ENCODE assay signal across 8 cellular contexts in genomic region chr3:112086018-112086854, GRCh38. TPM values are rescaled to one million over a fixed set of nuclear protein-coding genes. Genes with fewer than 3 reads are reported as not detected.
DNase-seq lines count a peak whose midpoint lies in the region; ATAC-seq, FAIRE-seq and TF ChIP-seq lines count a peak whose summit lies in the region.

TSS of gene C3orf52 (plus strand) at chr3:112086389. CDS start at chr3:112086408, 19 bp downstream.

- no peaks in the 10 kb centered on the region; a peak in 2 of 5 replicates for H3K27me3 ChIP-seq in HepG2 (ENCODE audit: control insufficient read depth in 1 of 2, insufficient read depth in 2 of 2, low read length in 2 of 2)

- ATAC-seq in HG02970 (IDR thresholded peaks at IDR 0.05; ENCODE audit: low FRiP score, unreplicated experiment) (peak; percentile 73), HepG2 (peak; percentile 97)

- TF ChIP-seq EP300 in HepG2 (IDR thresholded peaks at IDR 0.05; ENCODE audit: low read depth in 2 of 2, low read length in 2 of 2): no peak
- no peak for TF ChIP-seq EP300 in HepG2 (CRISPR knock-in tag; IDR thresholded peaks at IDR 0.05; ENCODE audit: borderline replicate concordance)

- 0 out of 2 replicates have a peak, but pooled peaks have one; percentile 12 for TF ChIP-seq CTCF in HepG2 (CRISPR knock-in tag; IDR thresholded peaks at IDR 0.05)

- H3K9me3 ChIP-seq in HepG2 (ENCODE audit: low read length): no peaks in the 10 kb centered on the region

- 33% methylated on average over 11 of the region's 72 CpGs for whole genome bisulfite sequencing in HepG2 (ENCODE audit: low lambda C conversion rate)

- H3K4me1 ChIP-seq in HepG2 (ENCODE audit: insufficient read depth, low read length): peaks cover 39% of the 10 kb centered on the region

- CTCF ChIA-PET in HepG2 (lab: Yijun Ruan, JAX; ENCODE audit: low intra/inter-chr PET ratio, low total read pairs): no interaction called here

- no peak within 1 kb of the TSS for H3K9ac ChIP-seq in HepG2 (ENCODE audit: insufficient read depth, low read depth, low read length)

- intact Hi-C loops in HepG2 (cut with micrococcal nuclease; ENCODE audit: unreplicated experiment): loop anchor here (1.0 kb wide), 1 partner anchor 43 kb away; no protein-coding TSS in a partner anchor

- no peak within 1 kb of the TSS for H2AFZ ChIP-seq in HepG2 (ENCODE audit: low read length)

- H3K4me2 ChIP-seq in HepG2 (ENCODE audit: low read depth, low read length): peak within 1 kb of the TSS; percentile 68

- in situ Hi-C loops in HepG2 (cut with HindIII; ENCODE audit: extremely low pct_ligation_motif_present, low pct_unique_long_range_greater_than_20kb): no loop called here

- POLR2A ChIA-PET in HepG2 (lab: Yijun Ruan, JAX): interaction anchor here (1.0 kb wide), 1 partner anchor 11 kb away, joined by 3 read pairs; no protein-coding TSS in a partner anchor

- no peak for TF ChIP-seq POLR2A in HepG2 (IDR thresholded peaks at IDR 0.05; ENCODE audit: insufficient read depth in 1 of 2, low read depth in 2 of 2, low read length in 2 of 2)

- peak; percentile 39 for DNase-seq in NCI-H1694 treated with DMSO at 0.1 percent for 48 hours (lab: John Stamatoyannopoulos, UW)
- no peak for DNase-seq in NCI-H1694 (lab: John Stamatoyannopoulos, UW)
- DNase-seq in NCI-H2227 treated with DMSO at 0.1 percent for 48 hours (lab: John Stamatoyannopoulos, UW): peak; percentile 21
- DNase-seq in activated CD4-positive, alpha-beta T cell treated with anti-CD3 and anti-CD28 coated beads, Interleukin-2, amount 50 U/mL, for 24 hours (ENCODE audit: low read depth in 1 of 2, low spot score in 1 of 2): peak; percentile 17 to 21
- peak; percentile 77 for DNase-seq in dermis blood vessel endothelial cell
- peak; percentile 56 for DNase-seq in HepG2 (ENCODE audit: low spot score)
- peak; percentile 38 for DNase-seq in stimulated activated CD4-positive, alpha-beta T cell treated with anti-CD3 and anti-CD28 coated beads, Interleukin-2, amount 100 ng/mL, for 4 hours (ENCODE audit: low read depth)

- H3K4me3 ChIP-seq in HepG2 (replicated peaks in 1 of 3; ENCODE audit: insufficient read depth in 1 of 3, low read depth in 2 of 3, low read length in 3 of 3): peak within 1 kb of the TSS; percentile 11 to 64 (median 47); a peak in 5 of 6 replicates

- TF ChIP-seq RAD21 in HepG2 (CRISPR knock-in tag; IDR thresholded peaks at IDR 0.05): no peak

- no peaks in the 10 kb centered on the region for H3K79me2 ChIP-seq in HepG2 (ENCODE audit: insufficient read depth, low read length)

- no peaks in the 10 kb centered on the region for H4K20me1 ChIP-seq in HepG2 (ENCODE audit: insufficient read depth, low read length)

- H3K27ac ChIP-seq in HepG2 (ENCODE audit: extremely low read length, insufficient read depth, low read length): no peak within 1 kb of the TSS

- no peaks in the 10 kb centered on the region for H3K36me3 ChIP-seq in HepG2 (replicated peaks in 1 of 2; ENCODE audit: control insufficient read depth in 1 of 2, insufficient read depth in 2 of 2, low read length in 2 of 2)

- no peak for FAIRE-seq in HepG2 (lab: Jason Lieb, UNC)

- BruUV-seq in HepG2 (replicated peaks; lab: Mats Ljungman, UMichigan): no TSS peak

TF ChIP-seq in HepG2, 621 proteins besides CTCF, POLR2A, EP300 and RAD21 (continues in another document):
- TF ChIP-seq GLI4 (CRISPR knock-in tag; IDR thresholded peaks at IDR 0.05; ENCODE audit: borderline replicate concordance): no peak; the same call in 1 of the 2 replicates
- peak; percentile 36 for TF ChIP-seq HNRNPLL (IDR thresholded peaks at IDR 0.05; ENCODE audit: low read depth, low read length, poor library complexity, severe bottlenecking)
- no peak for TF ChIP-seq ZNF460 (CRISPR knock-in tag; IDR thresholded peaks at IDR 0.05; ENCODE audit: borderline replicate concordance)
- no peak for TF ChIP-seq MLX (CRISPR knock-in tag; IDR thresholded peaks at IDR 0.05)
- 0 out of 2 replicates have a peak, but pooled peaks have one; percentile 60 for TF ChIP-seq CHCHD3 (CRISPR knock-in tag; IDR thresholded peaks at IDR 0.05)
- TF ChIP-seq TOE1 (CRISPR knock-in tag; IDR thresholded peaks at IDR 0.05): no peak
- TF ChIP-seq SMAD3 (CRISPR knock-in tag; IDR thresholded peaks at IDR 0.05): no peak
- TF ChIP-seq CEBPG (CRISPR knock-in tag; IDR thresholded peaks at IDR 0.05): no peak
- 0 out of 2 replicates have a peak, but pooled peaks have one; percentile 16 for TF ChIP-seq MEF2D (CRISPR knock-in tag; IDR thresholded peaks at IDR 0.05)
- no peak for TF ChIP-seq KLF12 (CRISPR knock-in tag; IDR thresholded peaks at IDR 0.05; ENCODE audit: borderline replicate concordance)
- no peak for TF ChIP-seq RORA (CRISPR knock-in tag; IDR thresholded peaks at IDR 0.05)
- TF ChIP-seq GPBP1L1 (CRISPR knock-in tag; IDR thresholded peaks at IDR 0.05): no peak
- no peak for TF ChIP-seq ZSCAN22 (CRISPR knock-in tag; IDR thresholded peaks at IDR 0.05)
- TF ChIP-seq TCF7 (IDR thresholded peaks at IDR 0.05; ENCODE audit: low read depth): no peak
- TF ChIP-seq HDAC2 (CRISPR knock-in tag; IDR thresholded peaks at IDR 0.05): peak; percentile 41
- TF ChIP-seq ZNF280B (CRISPR knock-in tag; IDR thresholded peaks at IDR 0.05; ENCODE audit: borderline replicate concordance): peak; percentile 64; the same call in 1 of the 2 replicates
- TF ChIP-seq ZNF615 (CRISPR knock-in tag; IDR thresholded peaks at IDR 0.05; ENCODE audit: borderline replicate concordance): no peak
- TF ChIP-seq ZNF772 (CRISPR knock-in tag; IDR thresholded peaks at IDR 0.05): 0 out of 2 replicates have a peak, but pooled peaks have one; percentile 30
- TF ChIP-seq HOXA3 (CRISPR knock-in tag; IDR thresholded peaks at IDR 0.05): peak; percentile 64; the same call in 1 of the 2 replicates
- TF ChIP-seq HHEX (CRISPR knock-in tag; IDR thresholded peaks at IDR 0.05): no peak
- TF ChIP-seq MXD3 (CRISPR knock-in tag; IDR thresholded peaks at IDR 0.05): peak; percentile 84; the same call in 1 of the 2 replicates
- peak; percentile 46; the same call in 1 of the 2 replicates for TF ChIP-seq JUNB (CRISPR knock-in tag; IDR thresholded peaks at IDR 0.05; ENCODE audit: borderline replicate concordance)

RNA-seq across cellular contexts. Expression of gene C3orf52, which starts in this region (rescaled TPM):
- total RNA-seq in dermis blood vessel endothelial cell (6.7 and 7.7 TPM in 2 replicates), HepG2 (2016; rRNA removed; fragmentation: Illumina TruSeq; extraction: Trizol) (1.0 and 1.2 TPM in 2 replicates)
- total RNA-seq in HepG2 (2016; cell fraction: cytosol; rRNA removed; fragmentation: Illumina TruSeq; extraction: Trizol; ENCODE audit: low read depth): 0.18 and 0.30 TPM in 2 replicates
- 0.70 and 1.1 TPM in 2 replicates for total RNA-seq in HepG2 (2016; cell fraction: insoluble cytoplasmic fraction; rRNA removed; fragmentation: Illumina TruSeq; extraction: Trizol)
- 0.55 and 0.62 TPM in 2 replicates for total RNA-seq in HepG2 (2016; cell fraction: membrane; rRNA removed; fragmentation: Illumina TruSeq; extraction: Trizol)
- total RNA-seq in HepG2 (2016; cell fraction: nucleus; rRNA removed; fragmentation: Illumina TruSeq; extraction: Trizol): 1.5 and 1.6 TPM in 2 replicates
- polyA plus RNA-seq in HepG2 (2011; rRNA removed): 0.79 and 1.1 TPM in 2 replicates
- polyA plus RNA-seq in HepG2 (2011; cell fraction: cytosol; rRNA removed): 0.51 and 0.91 TPM in 2 replicates
- 1.0 and 2.3 TPM in 2 replicates for polyA plus RNA-seq in HepG2 (2011; cell fraction: nucleus; rRNA removed)
- polyA plus RNA-seq in HepG2 (2012): 0.16 and 0.49 TPM in 2 replicates
- 0.14 and 0.20 TPM in 2 replicates for polyA plus RNA-seq in HepG2 (2016; cell fraction: cytosol; fragmentation: Illumina TruSeq; extraction: Trizol; ENCODE audit: low read depth)
- 0.41 and 0.96 TPM in 2 replicates for polyA plus RNA-seq in HepG2 (2016; cell fraction: insoluble cytoplasmic fraction; fragmentation: Illumina TruSeq; extraction: Trizol; ENCODE audit: low read depth)
- polyA plus RNA-seq in HepG2 (2016; cell fraction: membrane; fragmentation: Illumina TruSeq; extraction: Trizol; ENCODE audit: low read depth): 0.31 and 0.32 TPM in 2 replicates
- 1.1 and 1.3 TPM in 2 replicates for polyA plus RNA-seq in HepG2 (2016; cell fraction: nucleus; fragmentation: Illumina TruSeq; extraction: Trizol; ENCODE audit: insufficient read depth, low read depth)
- polyA minus RNA-seq in HepG2 (2011; rRNA and poly(A)+ RNA removed; ENCODE audit: low replicate concordance): 0.28 and 8.6 TPM in 2 replicates
- polyA minus RNA-seq in HepG2 (2011; cell fraction: cytosol; rRNA and poly(A)+ RNA removed): 0.40 and 0.97 TPM in 2 replicates
- 4.0 and 5.2 TPM in 2 replicates for polyA minus RNA-seq in HepG2 (2011; cell fraction: nucleus; rRNA and poly(A)+ RNA removed)
